Comparison of ENCODE assay signal across 1 cellular context in genomic region chr2:204538179-204539009, GRCh38.
TF ChIP-seq lines count a peak whose summit lies in the region.

No MANE protein-coding gene starts in this region.

TF ChIP-seq in Ishikawa, 13 proteins besides CTCF, POLR2A, EP300 and RAD21 (continued from another document):
- TF ChIP-seq USF1 (IDR thresholded peaks at IDR 0.05), result no peak
- TF ChIP-seq YY1 (IDR thresholded peaks at IDR 0.05; ENCODE audit: low read depth), result no peak
- TF ChIP-seq TAF1 (IDR thresholded peaks at IDR 0.05; ENCODE audit: low read depth), result no peak
- TF ChIP-seq EGR1 (IDR thresholded peaks at IDR 0.05), result no peak
